19 cellular contexts compared by ENCODE assay signal in genomic region chr15:63877713-63878271, GRCh38. TPM values are rescaled to one million over a fixed set of nuclear protein-coding genes. Genes with fewer than 3 reads are reported as not detected.
DNase-seq lines count a peak whose midpoint lies in the region; ATAC-seq and TF ChIP-seq lines count a peak whose summit lies in the region.
"Had no signal": no experiment of that assay in that cellular context is flagged by ENCODE, and none has a peak within 500 bp of the region (broad histone marks: within the 10 kb centered on the region; RNA-seq: fewer than 3 reads in every experiment).

No MANE protein-coding gene starts in this region.

- H3K36me3 Mint-ChIP-seq in MCF 10A (ENCODE audit: insufficient read depth, unreplicated experiment) = no peaks in the 10 kb centered on the region
- H3K36me3 Mint-ChIP-seq: CD8-positive, alpha-beta T cell had no signal

- H3K36me3 ChIP-seq in mammary epithelial cell (ENCODE audit: insufficient read depth, low read length) (no peaks in the 10 kb centered on the region), OCI-LY3 (replicated peaks; ENCODE audit: low read depth, low read length) (no peaks in the 10 kb centered on the region)
- H3K36me3 ChIP-seq: Peyer's patch had no signal

- H3K79me2 ChIP-seq in mammary epithelial cell (ENCODE audit: insufficient read depth, low read length) (no peaks in the 10 kb centered on the region), OCI-LY3 (ENCODE audit: low read length) (no peaks in the 10 kb centered on the region)

- H3K4me3 Mint-ChIP-seq in MCF 10A (ENCODE audit: unreplicated experiment) = no peak overlapping the region
- H3K4me3 Mint-ChIP-seq: CD8-positive, alpha-beta T cell; GM23338 had no signal

- H3K9me3 ChIP-seq in mammary epithelial cell (replicated peaks; ENCODE audit: insufficient read depth, low read length) (no peaks in the 10 kb centered on the region), OCI-LY3 (ENCODE audit: insufficient read depth, low read length) (no peaks in the 10 kb centered on the region)
- H3K9me3 ChIP-seq: Peyer's patch had no signal

- no peaks in the 10 kb centered on the region for H3K27me3 ChIP-seq in mammary epithelial cell (ENCODE audit: insufficient read depth, low read length)
- no peaks in the 10 kb centered on the region for H3K27me3 ChIP-seq in OCI-LY3 (ENCODE audit: low read depth, low read length)
- H3K27me3 ChIP-seq: Peyer's patch had no signal

- H3K27ac Mint-ChIP-seq in MCF 10A (ENCODE audit: low read depth, unreplicated experiment) = no peak overlapping the region
- H3K27ac Mint-ChIP-seq: CD8-positive, alpha-beta T cell; GM23338 had no signal

- intact Hi-C loops in mammary epithelial cell (cut with micrococcal nuclease) = no loop called here
- intact Hi-C loops in MCF 10A (cut with micrococcal nuclease) = no loop called here

- H3K9ac ChIP-seq in mammary epithelial cell (ENCODE audit: insufficient read depth, low read length) (no peak overlapping the region), OCI-LY3 (ENCODE audit: low read length) (no peak overlapping the region)

- H3K4me1 ChIP-seq in mammary epithelial cell (ENCODE audit: insufficient read depth, low read length) = no peaks in the 10 kb centered on the region
- peaks cover 51% of the 10 kb centered on the region for H3K4me1 ChIP-seq in OCI-LY3 (ENCODE audit: low read length)
- H3K4me1 ChIP-seq: Peyer's patch had no signal

- no peaks in the 10 kb centered on the region for H3K27me3 Mint-ChIP-seq in MCF 10A (ENCODE audit: insufficient read depth, unreplicated experiment)

- CTCF ChIA-PET in mammary epithelial cell (lab: Charles Lee; ENCODE audit: low non-redundant PET) = interaction anchor here (0.8 kb wide), 1 partner anchor 1500 kb away, joined by 29 read pairs; no protein-coding TSS in a partner anchor
- CTCF ChIA-PET in MCF 10A (lab: Yijun Ruan, JAX) = interaction anchor here (1.5 to 1.6 kb wide), 2 partner anchors 13 to 14 kb away, joined by 3 to 6 read pairs; no protein-coding TSS in a partner anchor

- TF ChIP-seq CTCF in mammary epithelial cell (conservative IDR thresholded peaks at IDR 0.05 in 1 of 2, IDR thresholded peaks at IDR 0.05 in 1 of 2; ENCODE audit: extremely low read depth in 1 of 2, insufficient read depth in 1 of 2, low read depth in 1 of 2, low read length in 2 of 2) (no peak), MCF 10A (IDR thresholded peaks at IDR 0.05; ENCODE audit: unreplicated experiment) (no peak), OCI-LY3 (IDR thresholded peaks at IDR 0.05; ENCODE audit: low read depth, low read length) (no peak)

- H3K9me3 Mint-ChIP-seq in MCF 10A (ENCODE audit: unreplicated experiment) = no peaks in the 10 kb centered on the region
- H3K9me3 Mint-ChIP-seq: GM23338 had no signal

- H3K4me3 ChIP-seq in mammary epithelial cell (replicated peaks in 1 of 3; ENCODE audit: insufficient read depth in 1 of 3, low read depth in 2 of 3, low read length in 3 of 3) (no peak overlapping the region), OCI-LY3 (ENCODE audit: low read length) (no peak overlapping the region)
- H3K4me3 ChIP-seq: GM23338, Peyer's patch had no signal

- no peaks in the 10 kb centered on the region for H3K4me1 Mint-ChIP-seq in MCF 10A (ENCODE audit: insufficient read depth, unreplicated experiment)

- dilution Hi-C loops in mammary epithelial cell (cut with HindIII; ENCODE audit: low sequenced_read_pairs) = no loop called here

- H4K20me1 ChIP-seq in mammary epithelial cell (ENCODE audit: insufficient read depth, low read length) (no peaks in the 10 kb centered on the region), OCI-LY3 (ENCODE audit: insufficient read depth, low read length) (no peaks in the 10 kb centered on the region)

- H2AFZ ChIP-seq in mammary epithelial cell (ENCODE audit: low read depth, low read length) (no peak overlapping the region), OCI-LY3 (ENCODE audit: low read depth, low read length) (no peak overlapping the region)

- H3K4me2 ChIP-seq in mammary epithelial cell (ENCODE audit: insufficient read depth, low read depth, low read length) (no peak overlapping the region), OCI-LY3 (ENCODE audit: low read length) (peak overlapping the region; percentile 4; the same call in 1 of the 2 replicates)
- H3K4me2 ChIP-seq: GM23338 had no signal

- POLR2A ChIA-PET in MCF 10A (lab: Yijun Ruan, JAX) = no interaction called here

- no peak for ATAC-seq in GM19023 (IDR thresholded peaks at IDR 0.05; ENCODE audit: unreplicated experiment)
- ATAC-seq: CD8-positive, alpha-beta T cell; GM23338 had no signal

- DNase-seq in mammary epithelial cell (peak; percentile 30), MCF 10A (ENCODE audit: unreplicated experiment) (no peak), myocyte (ENCODE audit: low read depth) (peak; percentile 45), dermis blood vessel endothelial cell (no peak), CD1c-positive myeloid dendritic cell (ENCODE audit: extremely low spot score) (no peak)
- DNase-seq in activated effector memory CD4-positive, alpha-beta T cell treated with anti-CD3 and anti-CD28 coated beads, Interleukin-2, amount 50 U/mL, for 16 hours = no peak
- DNase-seq: 8988T; CD8-positive, alpha-beta T cell; DMS53; HCEC 1CT; IMR-90; Kasumi-1; MV-4-11; NCI-H187; NCI-H446 treated with DMSO at 0.1 percent for 48 hours; Peyer's patch had no signal

- in situ Hi-C loops in mammary epithelial cell (cut with MboI; ENCODE audit: low sequenced_read_pairs in 2 of 2) = no loop called here

- 41% methylated on average over 3 of the region's 5 CpGs for WGBS in mammary epithelial cell (ENCODE audit: low coverage, missing lambda C conversion rate)

- no peak overlapping the region for H3K27ac ChIP-seq in mammary epithelial cell (ENCODE audit: insufficient read depth, low read depth, low read length)
- H3K27ac ChIP-seq in OCI-LY3 (ENCODE audit: low read length) = no peak overlapping the region
- H3K27ac ChIP-seq: Peyer's patch had no signal

- no TSS peak for BruUV-seq in mammary epithelial cell (replicated peaks; lab: Mats Ljungman, UMichigan)
- no TSS peak for BruUV-seq in MCF 10A (replicated peaks; lab: Mats Ljungman, UMichigan)

RNA-seq across cellular contexts. Expression of gene HERC1, which starts 44.0 kb away (rescaled TPM):
- total RNA-seq in mammary epithelial cell (10 to 100 TPM; 40.1 to 80.5 TPM), MCF 10A (2022) (34.0 and 34.3 TPM in 2 replicates), myocyte (52.8 and 58.9 TPM in 2 replicates), dermis blood vessel endothelial cell (327 and 331 TPM in 2 replicates)
- 10.7 TPM for polyA plus RNA-seq in mammary epithelial cell
- 166 TPM for polyA minus RNA-seq in mammary epithelial cell
- 20.6 TPM for polyA plus RNA-seq in myocyte (2012)

Comparison
In these comparisons a context has a peak if more than half of its experiments do, and no peak if none do; other contexts are left out.
1. DNase-seq: peak in mammary epithelial cell (single experiment) and myocyte (single experiment); none in MCF 10A (single experiment), activated effector memory CD4-positive, alpha-beta T cell treated with anti-CD3 and anti-CD28 coated beads, Interleukin-2, amount 50 U/mL, for 16 hours (single experiment), dermis blood vessel endothelial cell (single experiment) and CD1c-positive myeloid dendritic cell (single experiment).